1 cellular context compared by ENCODE assay signal in the genomic region with DNA sequence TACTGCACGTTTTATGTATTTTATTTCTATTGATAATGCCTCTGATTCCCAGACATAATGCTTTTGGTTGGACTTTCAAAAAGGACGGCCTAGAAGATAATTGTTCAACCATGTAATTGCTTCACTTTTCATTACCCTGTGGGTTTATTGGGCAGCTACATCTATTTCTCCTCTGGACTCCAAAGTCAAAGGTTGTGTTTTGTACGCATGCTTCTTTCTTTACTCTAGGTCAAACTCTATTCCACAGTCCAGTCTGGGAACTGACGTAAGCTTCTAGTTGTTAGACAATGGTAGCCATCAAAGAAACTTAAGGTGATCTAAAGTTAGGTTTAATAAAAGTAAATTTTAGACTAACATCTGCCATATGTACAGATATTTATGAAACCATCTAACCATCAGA.
TF ChIP-seq lines count a peak whose summit lies in the region.

No MANE protein-coding gene starts in this region.

TF ChIP-seq in liver, 16 proteins besides CTCF, POLR2A, EP300 and RAD21 (continued from another document):
- TF ChIP-seq, protein P1, sequence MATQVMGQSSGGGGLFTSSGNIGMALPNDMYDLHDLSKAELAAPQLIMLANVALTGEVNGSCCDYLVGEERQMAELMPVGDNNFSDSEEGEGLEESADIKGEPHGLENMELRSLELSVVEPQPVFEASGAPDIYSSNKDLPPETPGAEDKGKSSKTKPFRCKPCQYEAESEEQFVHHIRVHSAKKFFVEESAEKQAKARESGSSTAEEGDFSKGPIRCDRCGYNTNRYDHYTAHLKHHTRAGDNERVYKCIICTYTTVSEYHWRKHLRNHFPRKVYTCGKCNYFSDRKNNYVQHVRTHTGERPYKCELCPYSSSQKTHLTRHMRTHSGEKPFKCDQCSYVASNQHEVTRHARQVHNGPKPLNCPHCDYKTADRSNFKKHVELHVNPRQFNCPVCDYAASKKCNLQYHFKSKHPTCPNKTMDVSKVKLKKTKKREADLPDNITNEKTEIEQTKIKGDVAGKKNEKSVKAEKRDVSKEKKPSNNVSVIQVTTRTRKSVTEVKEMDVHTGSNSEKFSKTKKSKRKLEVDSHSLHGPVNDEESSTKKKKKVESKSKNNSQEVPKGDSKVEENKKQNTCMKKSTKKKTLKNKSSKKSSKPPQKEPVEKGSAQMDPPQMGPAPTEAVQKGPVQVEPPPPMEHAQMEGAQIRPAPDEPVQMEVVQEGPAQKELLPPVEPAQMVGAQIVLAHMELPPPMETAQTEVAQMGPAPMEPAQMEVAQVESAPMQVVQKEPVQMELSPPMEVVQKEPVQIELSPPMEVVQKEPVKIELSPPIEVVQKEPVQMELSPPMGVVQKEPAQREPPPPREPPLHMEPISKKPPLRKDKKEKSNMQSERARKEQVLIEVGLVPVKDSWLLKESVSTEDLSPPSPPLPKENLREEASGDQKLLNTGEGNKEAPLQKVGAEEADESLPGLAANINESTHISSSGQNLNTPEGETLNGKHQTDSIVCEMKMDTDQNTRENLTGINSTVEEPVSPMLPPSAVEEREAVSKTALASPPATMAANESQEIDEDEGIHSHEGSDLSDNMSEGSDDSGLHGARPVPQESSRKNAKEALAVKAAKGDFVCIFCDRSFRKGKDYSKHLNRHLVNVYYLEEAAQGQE (IDR thresholded peaks at IDR 0.05), result no peak
- TF ChIP-seq FOXA2 (IDR thresholded peaks at IDR 0.05) (peak; percentile 58), RXRA (IDR thresholded peaks at IDR 0.05) (peak; percentile 87 to 90), HNF4G (IDR thresholded peaks at IDR 0.05) (peak; percentile 99), NR2F2 (IDR thresholded peaks at IDR 0.05) (peak; percentile 75)
TF ChIP-seq in liver: peak in this region for 14.
